Comparison of ENCODE assay signal across 14 cellular contexts in genomic region chr3:129553771-129554170, GRCh38. TPM values are rescaled to one million over a fixed set of nuclear protein-coding genes. Genes with fewer than 3 reads are reported as not detected.
DNase-seq lines count a peak whose midpoint lies in the region; ATAC-seq and TF ChIP-seq lines count a peak whose summit lies in the region.
"Had no signal": no experiment of that assay in that cellular context is flagged by ENCODE, and none has a peak within 500 bp of the region (broad histone marks: within the 10 kb centered on the region; RNA-seq: fewer than 3 reads in every experiment).

No MANE protein-coding gene starts in this region.

- no peak for TF ChIP-seq POLR2A in tibial nerve (IDR thresholded peaks at IDR 0.05)

- WGBS in endodermal cell (ENCODE audit: insufficient coverage in 1 of 2, insufficient read length in 1 of 2), 2 experiments, result 83 to 90% methylated on average over 3 to 13 of the region's 13 CpGs
- WGBS in tibial nerve, 2 donors, result 60 to 62% methylated on average over 13 of the region's 13 CpGs

- H3K27ac ChIP-seq in endodermal cell (ENCODE audit: low read depth, low read length), result peak overlapping the region; percentile 1
- peak overlapping the region in 2 of 4 donors; percentile 90 to 95 for H3K27ac ChIP-seq in tibial nerve

- H3K9ac ChIP-seq in endodermal cell (ENCODE audit: extremely low read depth, low read length, poor library complexity, severe bottlenecking), result no peak overlapping the region

- H3K9me3 ChIP-seq in endodermal cell (ENCODE audit: control insufficient read depth, low read length) (no peaks in the 10 kb centered on the region), tibial nerve (no peaks in the 10 kb centered on the region)

- ATAC-seq in Right ventricle myocardium superior (ENCODE audit: poor library complexity), result no peak
- ATAC-seq in left cardiac atrium, result no peak
- ATAC-seq: stimulated activated memory B cell treated with anti-CD40 and anti-IgM and Interleukin-4, amounts not matched to agents 10 μg/mL and 1 μg/mL and 100 μg/mL, for 72 hours had no signal

- peaks cover 34% of the 10 kb centered on the region for H3K4me1 Mint-ChIP-seq in endodermal cell

- H3K36me3 ChIP-seq in endodermal cell (ENCODE audit: control insufficient read depth, insufficient read depth, low read length) (no peaks in the 10 kb centered on the region), tibial nerve (peaks cover 0 to 26% (median 0%) of the 10 kb centered on the region in 3 donors)

- H3K4me1 ChIP-seq in endodermal cell (ENCODE audit: control insufficient read depth, insufficient read depth, low read length) (peaks cover 4% of the 10 kb centered on the region), tibial nerve (peaks cover 0 to 67% (median 48%) of the 10 kb centered on the region in 4 donors)

- H3K4me3 ChIP-seq in endodermal cell (ENCODE audit: low read length) (no peak overlapping the region), tibial nerve (no peak overlapping the region)

- intact Hi-C loops in Right ventricle myocardium superior (cut with DNase I), result no loop called here
- intact Hi-C loops in left cardiac atrium (cut with DNase I), result no loop called here

- peaks cover 21% of the 10 kb centered on the region for H3K36me3 Mint-ChIP-seq in endodermal cell (ENCODE audit: low read depth)
- H3K36me3 Mint-ChIP-seq: stimulated activated memory B cell treated with anti-CD40 and anti-IgM and Interleukin-4, amounts not matched to agents 10 μg/mL and 1 μg/mL and 100 μg/mL, for 72 hours had no signal

- H3K27ac Mint-ChIP-seq in endodermal cell, result no peak overlapping the region
- H3K27ac Mint-ChIP-seq: stimulated activated memory B cell treated with anti-CD40 and anti-IgM and Interleukin-4, amounts not matched to agents 10 μg/mL and 1 μg/mL and 100 μg/mL, for 72 hours had no signal

- no peaks in the 10 kb centered on the region for H3K27me3 ChIP-seq in endodermal cell (ENCODE audit: control insufficient read depth, insufficient read depth, low read length, poor library complexity, severe bottlenecking)
- H3K27me3 ChIP-seq in tibial nerve, result no peaks in the 10 kb centered on the region

- TF ChIP-seq EP300 in tibial nerve (IDR thresholded peaks at IDR 0.05), result no peak

- H3K9me3 Mint-ChIP-seq in endodermal cell, result no peaks in the 10 kb centered on the region
- H3K9me3 Mint-ChIP-seq: stimulated activated memory B cell treated with anti-CD40 and anti-IgM and Interleukin-4, amounts not matched to agents 10 μg/mL and 1 μg/mL and 100 μg/mL, for 72 hours had no signal

- no peaks in the 10 kb centered on the region for H3K27me3 Mint-ChIP-seq in endodermal cell (ENCODE audit: insufficient read depth)

- H3K4me3 Mint-ChIP-seq in endodermal cell, result no peak overlapping the region
- H3K4me3 Mint-ChIP-seq: stimulated activated memory B cell treated with anti-CD40 and anti-IgM and Interleukin-4, amounts not matched to agents 10 μg/mL and 1 μg/mL and 100 μg/mL, for 72 hours had no signal

- TF ChIP-seq CTCF in endodermal cell (conservative IDR thresholded peaks at IDR 0.05) (no peak), tibial nerve (IDR thresholded peaks at IDR 0.05) (no peak)

- DNase-seq in Right ventricle myocardium superior (peak; percentile 57), left cardiac atrium (no peak), NOMO-1 treated with dmso at 0.1 percent for 144 hours (lab: John Stamatoyannopoulos, UW; ENCODE audit: unreplicated experiment) (peak; percentile 37), endodermal cell (no peak), superior temporal gyrus (ENCODE audit: extremely low spot score) (peak; percentile 22), T1000 (lab: John Stamatoyannopoulos, UW) (no peak), germinal center (ENCODE audit: low spot score) (no peak), tibial nerve (ENCODE audit: low spot score in 2 of 2) (no peak)
- DNase-seq: anterior cingulate cortex; effector memory CD4-positive, alpha-beta T cell; GDM1; occipital lobe had no signal

RNA-seq across cellular contexts. Expression of gene H1-8, which starts 10.8 kb away (rescaled TPM):
- total RNA-seq in Right ventricle myocardium superior, result not detected
- not detected for total RNA-seq in left cardiac atrium
- not detected for total RNA-seq in endodermal cell
- polyA plus RNA-seq in endodermal cell (2013, experiment 1 of 2), result not detected
- not detected for polyA plus RNA-seq in endodermal cell (2013, experiment 2 of 2)
- total RNA-seq in tibial nerve, result not detected
- total RNA-seq: M059J, occipital lobe had no signal

RNA-seq across cellular contexts. Expression of gene RHO, which starts 25.3 kb away (rescaled TPM):
- total RNA-seq in Right ventricle myocardium superior, result not detected
- total RNA-seq in left cardiac atrium, result not detected
- under 1 TPM; 0.22 to 0.26 TPM for total RNA-seq in endodermal cell
- polyA plus RNA-seq in endodermal cell (2013, experiment 1 of 2), result not detected
- not detected for polyA plus RNA-seq in endodermal cell (2013, experiment 2 of 2)
- total RNA-seq in tibial nerve, result not detected
- total RNA-seq: occipital lobe had no signal

RNA-seq across cellular contexts. Expression of gene PLXND1, which starts 52.7 kb away (rescaled TPM):
- total RNA-seq in Right ventricle myocardium superior (53.1 TPM), left cardiac atrium (100 to 1,000 TPM; 106 to 112 TPM), endodermal cell (10 to 100 TPM; 73.1 to 83.2 TPM), tibial nerve (100 to 1,000 TPM; 155 to 300 (median 197) TPM)
- polyA plus RNA-seq in endodermal cell (2013, experiment 1 of 2), result 58.8 TPM
- 68.1 TPM for polyA plus RNA-seq in endodermal cell (2013, experiment 2 of 2)

Comparison
In these comparisons a context has a peak if more than half of its experiments do, and no peak if none do; other contexts are left out.
1. DNase-seq: peak in Right ventricle myocardium superior (single experiment), NOMO-1 treated with dmso at 0.1 percent for 144 hours (single experiment) and superior temporal gyrus (single experiment); none in left cardiac atrium (single experiment), endodermal cell (single experiment), T1000 (single experiment), germinal center (single experiment) and tibial nerve (0 of 2).